ENCODE assay signal across 17 cellular contexts in genomic region chr7:138887085-138887705, GRCh38.
DNase-seq lines count a peak whose midpoint lies in the region; ATAC-seq and TF ChIP-seq lines count a peak whose summit lies in the region.
"Had no signal": no experiment of that assay in that cellular context is flagged by ENCODE, and none has a peak within 500 bp of the region (broad histone marks: within the 10 kb centered on the region; RNA-seq: fewer than 3 reads in every experiment).

No MANE protein-coding gene starts in this region.

- H3K36me3 Mint-ChIP-seq in glutamatergic neuron (ENCODE audit: unreplicated experiment) (peaks cover 5% of the 10 kb centered on the region), T-cell (no peaks in the 10 kb centered on the region)
- H3K36me3 Mint-ChIP-seq: stimulated activated naive B cell treated with anti-CD40 and anti-IgM and Interleukin-4, amounts not matched to agents 10 μg/mL and 1 μg/mL and 100 μg/mL, for 72 hours had no signal

- H3F3A ChIP-seq in PC-3 (ENCODE audit: low read length, unreplicated experiment) = peaks cover 12% of the 10 kb centered on the region

- H3K9me3 ChIP-seq in BLaER1 (no peaks in the 10 kb centered on the region), PC-3 (ENCODE audit: low read length) (no peaks in the 10 kb centered on the region)
- H3K9me3 ChIP-seq: body of pancreas, esophagus squamous epithelium, sigmoid colon, suprapubic skin, upper lobe of right lung had no signal

- H3K9ac ChIP-seq in BLaER1 (no peak overlapping the region), PC-3 (ENCODE audit: low read length) (no peak overlapping the region)

- CTCF ChIA-PET in PC-3 (lab: Charles Lee) = interaction anchor here (0.6 to 1.2 kb wide), 14 partner anchors 9 to 188 kb away, joined by 3 to 16 read pairs (median 6); partner anchors contain the start of gene KIAA1549
- CTCF ChIA-PET in T-cell (lab: Charles Lee) = interaction anchor here (0.6 to 2.0 kb wide), 50 partner anchors 8 to 885 kb away, joined by 3 to 35 read pairs (median 4); partner anchors contain the start of genes CREB3L2 (in 1 of the 2), KIAA1549 (in 1 of the 2) and TRIM24 (in 1 of the 2)

- peaks cover 2% of the 10 kb centered on the region for H3K27me3 Mint-ChIP-seq in glutamatergic neuron (ENCODE audit: unreplicated experiment)
- H3K27me3 Mint-ChIP-seq in T-cell = peaks cover 0 to 3% of the 10 kb centered on the region in 2 donors
- H3K27me3 Mint-ChIP-seq: stimulated activated naive B cell treated with anti-CD40 and anti-IgM and Interleukin-4, amounts not matched to agents 10 μg/mL and 1 μg/mL and 100 μg/mL, for 72 hours had no signal

- BruUV-seq in PC-3 (replicated peaks; lab: Mats Ljungman, UMichigan) = no TSS peak

- H4K20me1 ChIP-seq in BLaER1 (no peaks in the 10 kb centered on the region), PC-3 (ENCODE audit: low read length) (no peaks in the 10 kb centered on the region)

- peaks cover 11% of the 10 kb centered on the region for H3K79me2 ChIP-seq in PC-3 (ENCODE audit: low read length)

- no peak overlapping the region for H2AFZ ChIP-seq in PC-3 (ENCODE audit: low read length)

- intact Hi-C loops in PC-3 (cut with micrococcal nuclease) = loop anchor here (2.0 kb wide), 1 partner anchor 188 kb away; no protein-coding TSS in a partner anchor

- no peaks in the 10 kb centered on the region for H3K27me3 ChIP-seq in BLaER1
- no peaks in the 10 kb centered on the region for H3K27me3 ChIP-seq in PC-3 (ENCODE audit: low read length)
- H3K27me3 ChIP-seq: body of pancreas, esophagus squamous epithelium, sigmoid colon, suprapubic skin, upper lobe of right lung had no signal

- H3K27ac ChIP-seq in 22Rv1 (peak overlapping the region; percentile 93), BLaER1 (no peak overlapping the region), PC-3 (ENCODE audit: low read length) (peak overlapping the region; percentile 23)
- H3K27ac ChIP-seq: body of pancreas, esophagus squamous epithelium, sigmoid colon, suprapubic skin, upper lobe of right lung, WERI-Rb-1 had no signal

- H3K4me1 Mint-ChIP-seq in glutamatergic neuron (ENCODE audit: low read depth, unreplicated experiment) (peaks cover 46% of the 10 kb centered on the region), T-cell (peaks cover 10 to 15% (median 15%) of the 10 kb centered on the region in 3 donors)
- H3K4me1 Mint-ChIP-seq: stimulated activated naive B cell treated with anti-CD40 and anti-IgM and Interleukin-4, amounts not matched to agents 10 μg/mL and 1 μg/mL and 100 μg/mL, for 72 hours had no signal

- ATAC-seq in PC-3 (no peak), HG03442 (IDR thresholded peaks at IDR 0.05; ENCODE audit: unreplicated experiment) (no peak), T-cell (replicated peaks in 1 of 4) (no peak)

- H3K9me2 ChIP-seq in PC-3 (replicated peaks; ENCODE audit: low read length) = no peaks in the 10 kb centered on the region

- no peak overlapping the region for H3K4me3 ChIP-seq in BLaER1
- no peak overlapping the region for H3K4me3 ChIP-seq in PC-3 (ENCODE audit: low read length)
- H3K4me3 ChIP-seq: body of pancreas, esophagus squamous epithelium, lung, sigmoid colon, suprapubic skin, upper lobe of right lung had no signal

- H3K4me3 Mint-ChIP-seq in glutamatergic neuron (ENCODE audit: unreplicated experiment) (peak overlapping the region; percentile 39), T-cell (no peak overlapping the region)
- H3K4me3 Mint-ChIP-seq: stimulated activated naive B cell treated with anti-CD40 and anti-IgM and Interleukin-4, amounts not matched to agents 10 μg/mL and 1 μg/mL and 100 μg/mL, for 72 hours had no signal

- peak overlapping the region; percentile 40 for H3K27ac Mint-ChIP-seq in glutamatergic neuron (ENCODE audit: unreplicated experiment)
- no peak overlapping the region for H3K27ac Mint-ChIP-seq in T-cell
- H3K27ac Mint-ChIP-seq: stimulated activated naive B cell treated with anti-CD40 and anti-IgM and Interleukin-4, amounts not matched to agents 10 μg/mL and 1 μg/mL and 100 μg/mL, for 72 hours had no signal

- H3K4me2 ChIP-seq in BLaER1 (0 out of 2 replicates have a peak overlapping the region, but pooled peaks have one; percentile 20), PC-3 (ENCODE audit: low read length) (no peak overlapping the region)

- peaks cover 15% of the 10 kb centered on the region; the same call in 1 of the 2 replicates for H3K4me1 ChIP-seq in BLaER1
- H3K4me1 ChIP-seq in PC-3 (ENCODE audit: insufficient read depth, low read length) = peaks cover 39% of the 10 kb centered on the region
- H3K4me1 ChIP-seq: sigmoid colon had no signal

- TF ChIP-seq CTCF in 22Rv1 (IDR thresholded peaks at IDR 0.05) = no peak
- no peak for TF ChIP-seq CTCF in PC-3 (conservative IDR thresholded peaks at IDR 0.05; ENCODE audit: low read depth, low read length)
- no peak for TF ChIP-seq CTCF in glutamatergic neuron (IDR thresholded peaks at IDR 0.05; ENCODE audit: partially characterized antibody, unreplicated experiment)

- H3K9me3 Mint-ChIP-seq in glutamatergic neuron (ENCODE audit: unreplicated experiment) (peaks cover 13% of the 10 kb centered on the region), T-cell (no peaks in the 10 kb centered on the region)
- H3K9me3 Mint-ChIP-seq: activated T-helper 2 cell treated with anti-CD3 and anti-CD28 coated beads, Interferon-gamma antibody, Interleukin-2, Interleukin-4, amounts not matched to agents 10 μg/mL and 5 μg/mL and 100 μg/mL, durations not matched to agents 14 hours and 24 hours and 36 hours; stimulated activated naive B cell treated with anti-CD40 and anti-IgM and Interleukin-4, amounts not matched to agents 10 μg/mL and 1 μg/mL and 100 μg/mL, for 72 hours had no signal

- DNase-seq in PC-3 (no peak), glutamatergic neuron (no peak), DMS114 treated with DMSO at 0.1 percent for 48 hours (lab: John Stamatoyannopoulos, UW; ENCODE audit: unreplicated experiment) (no peak), T-cell (no peak)
- DNase-seq: esophagus squamous epithelium, sigmoid colon, T-helper 9 cell, upper lobe of right lung had no signal

- peaks cover 22% of the 10 kb centered on the region for H3K36me3 ChIP-seq in BLaER1
- H3K36me3 ChIP-seq in PC-3 (ENCODE audit: low read depth, low read length) = no peaks in the 10 kb centered on the region; the same call in 1 of the 2 replicates
- H3K36me3 ChIP-seq: esophagus squamous epithelium, sigmoid colon, suprapubic skin, upper lobe of right lung, WERI-Rb-1 had no signal

- POLR2A ChIA-PET in PC-3 (lab: Charles Lee; ENCODE audit: unreplicated experiment) (interaction anchor here (0.6 to 1.0 kb wide), 5 partner anchors 13 to 94 kb away, joined by 3 to 10 read pairs (median 3); no protein-coding TSS in a partner anchor), T-cell (lab: Charles Lee) (interaction anchor here in 1 of 2 donors (0.6 kb wide), 2 partner anchors 159 to 253 kb away, joined by 3 to 4 read pairs; no protein-coding TSS in a partner anchor)
